ENCODE assay signal across 19 cellular contexts in genomic region chr3:53079147-53079546, GRCh38. TPM values are rescaled to one million over a fixed set of nuclear protein-coding genes. Genes with fewer than 3 reads are reported as not detected.
DNase-seq lines count a peak whose midpoint lies in the region; ATAC-seq, FAIRE-seq and TF ChIP-seq lines count a peak whose summit lies in the region.
"Had no signal": no experiment of that assay in that cellular context is flagged by ENCODE, and none has a peak within 500 bp of the region (broad histone marks: within the 10 kb centered on the region; RNA-seq: fewer than 3 reads in every experiment).

No MANE protein-coding gene starts in this region.

- H3K36me3 ChIP-seq in astrocyte (ENCODE audit: insufficient read depth, low read length) (no peaks in the 10 kb centered on the region), aorta (ENCODE audit: control insufficient read depth in 1 of 2, insufficient read depth in 2 of 2, low read length in 1 of 2) (no peaks in the 10 kb centered on the region), trophoblast cell (ENCODE audit: control insufficient read depth in 1 of 2, insufficient read depth in 2 of 2, low read length in 2 of 2) (no peaks in the 10 kb centered on the region)
- H3K36me3 ChIP-seq: BE2C, HAP-1 had no signal

- H3K18ac ChIP-seq in H9 (ENCODE audit: insufficient read length, low read depth, low read length) (no peak overlapping the region), trophoblast cell (ENCODE audit: low read length) (no peak overlapping the region)

- H3K4me1 ChIP-seq in H9 (ENCODE audit: insufficient read depth, low read length) (no peaks in the 10 kb centered on the region), astrocyte (ENCODE audit: insufficient read depth, low read length) (peaks cover 7% of the 10 kb centered on the region), aorta (ENCODE audit: control insufficient read depth in 1 of 2, insufficient read depth in 2 of 2, low read length in 2 of 2) (peaks cover 0 to 1% of the 10 kb centered on the region in 2 donors), trophoblast cell (ENCODE audit: control insufficient read depth in 1 of 2, insufficient read depth in 2 of 2, low read length in 2 of 2) (no peaks in the 10 kb centered on the region)
- H3K4me1 ChIP-seq: HAP-1 had no signal

- no peaks in the 10 kb centered on the region for H3K79me2 ChIP-seq in H9 (ENCODE audit: insufficient read depth, low read length)
- no peaks in the 10 kb centered on the region for H3K79me2 ChIP-seq in astrocyte (ENCODE audit: insufficient read depth, low read length)
- H3K79me2 ChIP-seq in trophoblast cell (ENCODE audit: control insufficient read depth, insufficient read depth, low read length, poor library complexity): no peaks in the 10 kb centered on the region

- H2BK120ac ChIP-seq in H9 (ENCODE audit: low read depth, low read length, poor library complexity, severe bottlenecking) (no peak overlapping the region), trophoblast cell (ENCODE audit: insufficient read depth, low read length, poor library complexity) (no peak overlapping the region)

- H4K5ac ChIP-seq in H9 (ENCODE audit: insufficient read length, low read depth, low read length): no peak overlapping the region

- H4K91ac ChIP-seq in H9 (ENCODE audit: insufficient read length, low read depth, low read length): no peak overlapping the region
- no peak overlapping the region for H4K91ac ChIP-seq in trophoblast cell (ENCODE audit: low read depth, low read length)

- H4K20me1 ChIP-seq in H9 (ENCODE audit: control insufficient read depth, insufficient read depth, insufficient read length) (no peaks in the 10 kb centered on the region), astrocyte (ENCODE audit: insufficient read depth, low read length) (no peaks in the 10 kb centered on the region)

- H3K36me3 Mint-ChIP-seq in H9 (ENCODE audit: insufficient read depth in 1 of 3, low read depth in 3 of 3): no peaks in the 10 kb centered on the region
- H3K36me3 Mint-ChIP-seq in astrocyte (ENCODE audit: low read depth, unreplicated experiment): peaks cover 3% of the 10 kb centered on the region
- H3K36me3 Mint-ChIP-seq: CD4-positive, CD25-positive, alpha-beta regulatory T cell had no signal

- H3K27me3 Mint-ChIP-seq in H9 (ENCODE audit: low read depth): peaks cover 5% of the 10 kb centered on the region
- peaks cover 23% of the 10 kb centered on the region for H3K27me3 Mint-ChIP-seq in astrocyte (ENCODE audit: low read depth, unreplicated experiment)
- H3K27me3 Mint-ChIP-seq: CD4-positive, CD25-positive, alpha-beta regulatory T cell; CD8-positive, alpha-beta memory T cell had no signal

- H3K79me1 ChIP-seq in H9 (ENCODE audit: insufficient read depth, low read depth, low read length, poor library complexity, severe bottlenecking) (no peaks in the 10 kb centered on the region), trophoblast cell (ENCODE audit: low read length) (no peaks in the 10 kb centered on the region)

- no peak for ATAC-seq in aorta (ENCODE audit: low FRiP score)
- no peak for ATAC-seq in HG02970 (IDR thresholded peaks at IDR 0.05; ENCODE audit: low FRiP score, unreplicated experiment)

- H2BK5ac ChIP-seq in H9 (ENCODE audit: insufficient read length, low read length) (no peak overlapping the region), trophoblast cell (ENCODE audit: low read depth, low read length, poor library complexity) (no peak overlapping the region)

- no peak overlapping the region for H4K12ac ChIP-seq in trophoblast cell (ENCODE audit: low read depth, low read length)

- H2BK12ac ChIP-seq in H9 (ENCODE audit: insufficient read length, low read depth, low read length) (no peak overlapping the region), trophoblast cell (ENCODE audit: low read length) (no peak overlapping the region)

- H2AFZ ChIP-seq in H9 (ENCODE audit: low read length) (no peak overlapping the region), astrocyte (ENCODE audit: low read depth, low read length) (no peak overlapping the region), trophoblast cell (ENCODE audit: insufficient read depth, low read length, poor library complexity) (no peak overlapping the region)

- no peak overlapping the region for H4K8ac ChIP-seq in H9 (replicated peaks; ENCODE audit: insufficient read length, low read depth, low read length)
- H4K8ac ChIP-seq in trophoblast cell (ENCODE audit: low read depth, low read length): no peak overlapping the region

- H2BK15ac ChIP-seq in H9 (ENCODE audit: low read depth, low read length): no peak overlapping the region

- H2AK5ac ChIP-seq in H9 (ENCODE audit: insufficient read length, low read length): no peak overlapping the region
- no peak overlapping the region for H2AK5ac ChIP-seq in trophoblast cell (ENCODE audit: low read length)

- no peaks in the 10 kb centered on the region; a peak in 1 of 5 replicates for H3K9me3 Mint-ChIP-seq in H9
- H3K9me3 Mint-ChIP-seq in astrocyte (ENCODE audit: unreplicated experiment): no peaks in the 10 kb centered on the region
- H3K9me3 Mint-ChIP-seq: CD8-positive, alpha-beta memory T cell had no signal

- peak; percentile 9 for DNase-seq in H9
- DNase-seq in astrocyte (ENCODE audit: low read depth): no peak
- peak; percentile 6 for DNase-seq in posterior vena cava (ENCODE audit: low spot score)
- peak; percentile 9 to 20 for DNase-seq in aorta
- DNase-seq in trophoblast cell: no peak
- DNase-seq: ACHN; BE2C; C1 segment of cervical spinal cord; CD4-positive, CD25-positive, alpha-beta regulatory T cell; CD8-positive, alpha-beta memory T cell; COR-L47; DMS 273 treated with DMSO at 0.1 percent for 48 hours had no signal

- H3T11ph ChIP-seq in H9 (ENCODE audit: low read length): no peak overlapping the region

- no peak overlapping the region for H3K23ac ChIP-seq in H9 (ENCODE audit: insufficient read length, low read depth, low read length)
- H3K23ac ChIP-seq in trophoblast cell (ENCODE audit: low read length): no peak overlapping the region

- H3K14ac ChIP-seq in H9 (ENCODE audit: insufficient read depth, low read length) (no peak overlapping the region), trophoblast cell (ENCODE audit: low read length) (no peak overlapping the region)

- FAIRE-seq in astrocyte (lab: Jason Lieb, UNC): no peak
- FAIRE-seq: A204.1, G401.6, GM12891, GM19239, H1 had no signal

- H3K56ac ChIP-seq in H9 (ENCODE audit: insufficient read length, low read depth, low read length): no peak overlapping the region

- H3K4me3 ChIP-seq in astrocyte (ENCODE audit: insufficient read depth, low read depth, low read length) (no peak overlapping the region), aorta (ENCODE audit: low read length in 2 of 2) (no peak overlapping the region), trophoblast cell (ENCODE audit: low read depth, low read length) (no peak overlapping the region)
- H3K4me3 ChIP-seq: HAP-1 had no signal

- TF ChIP-seq CTCF in H9 (conservative IDR thresholded peaks at IDR 0.05) (no peak), astrocyte (IDR thresholded peaks at IDR 0.05; ENCODE audit: insufficient read depth, low read depth, low read length) (no peak)

- no peak overlapping the region for H2BK20ac ChIP-seq in H9 (ENCODE audit: low read depth, low read length, poor library complexity, severe bottlenecking)

- intact Hi-C loops in posterior vena cava (cut with DNase I): loop anchor here in 1 of 2 donors (10.0 kb wide), 2 partner anchors 144 to 334 kb away; no protein-coding TSS in a partner anchor
- intact Hi-C loops in aorta (cut with DNase I): loop anchor here in 1 of 2 donors (10.0 kb wide), 1 partner anchor 144 kb away; no protein-coding TSS in a partner anchor

- H3K9ac ChIP-seq in H9 (ENCODE audit: extremely low read depth, insufficient read length, low read length) (no peak overlapping the region), astrocyte (ENCODE audit: low read length) (no peak overlapping the region), trophoblast cell (ENCODE audit: low read length) (no peak overlapping the region)

- no peaks in the 10 kb centered on the region for H3K9me3 ChIP-seq in H9 (ENCODE audit: control insufficient read depth, low read depth, low read length)
- H3K9me3 ChIP-seq in astrocyte (ENCODE audit: insufficient read depth, low read depth, low read length): no peaks in the 10 kb centered on the region
- H3K9me3 ChIP-seq in aorta (ENCODE audit: control insufficient read depth, low read length): no peaks in the 10 kb centered on the region
- peaks cover 1% of the 10 kb centered on the region for H3K9me3 ChIP-seq in trophoblast cell (ENCODE audit: insufficient read depth, low read depth, low read length)
- H3K9me3 ChIP-seq: BE2C, HAP-1 had no signal

- WGBS in H9 (ENCODE audit: extremely low coverage, insufficient read length, low lambda C conversion rate): no CpG with 5 or more reads among the region's 6 CpGs
- WGBS in aorta, 2 donors: 95 to 96% methylated on average over 6 of the region's 6 CpGs
- no CpG with 5 or more reads among the region's 6 CpGs for WGBS in trophoblast cell (ENCODE audit: extremely low coverage, insufficient coverage, insufficient read length)

- no peaks in the 10 kb centered on the region for H3K27me3 ChIP-seq in H9 (ENCODE audit: insufficient read depth, low read length)
- H3K27me3 ChIP-seq in astrocyte (ENCODE audit: insufficient read depth, low read length): no peaks in the 10 kb centered on the region
- no peaks in the 10 kb centered on the region for H3K27me3 ChIP-seq in aorta (ENCODE audit: control insufficient read depth in 1 of 2, insufficient read depth in 2 of 2, low read length in 1 of 2)
- no peaks in the 10 kb centered on the region for H3K27me3 ChIP-seq in trophoblast cell (ENCODE audit: insufficient read depth, low read length)
- H3K27me3 ChIP-seq: BE2C had no signal

- H3K4ac ChIP-seq in H9 (ENCODE audit: low read depth, low read length) (no peak overlapping the region), trophoblast cell (ENCODE audit: low read depth, low read length) (no peak overlapping the region)

- H3K4me2 ChIP-seq in H9 (ENCODE audit: insufficient read depth, insufficient read length, low read length): no peak overlapping the region
- H3K4me2 ChIP-seq in astrocyte (ENCODE audit: low read length): no peak overlapping the region
- no peak overlapping the region for H3K4me2 ChIP-seq in trophoblast cell (ENCODE audit: low read length)

- H3K27ac ChIP-seq in H9 (ENCODE audit: insufficient read length, low read depth, low read length) (no peak overlapping the region), astrocyte (ENCODE audit: low read depth, low read length) (no peak overlapping the region), aorta (ENCODE audit: low read depth in 1 of 2, low read length in 2 of 2) (no peak overlapping the region), trophoblast cell (ENCODE audit: low read depth, low read length) (no peak overlapping the region)

- H3K27ac Mint-ChIP-seq in H9 (no peak overlapping the region), astrocyte (ENCODE audit: unreplicated experiment) (peak overlapping the region; percentile 7)
- H3K27ac Mint-ChIP-seq: CD4-positive, CD25-positive, alpha-beta regulatory T cell; CD8-positive, alpha-beta memory T cell had no signal

- no peak overlapping the region for H3K4me3 Mint-ChIP-seq in H9
- no peak overlapping the region for H3K4me3 Mint-ChIP-seq in astrocyte (ENCODE audit: unreplicated experiment)
- H3K4me3 Mint-ChIP-seq: CD8-positive, alpha-beta memory T cell had no signal

- peaks cover 0 to 1% of the 10 kb centered on the region in 2 experiments; a peak in 2 of 4 replicates for H3K4me1 Mint-ChIP-seq in H9
- H3K4me1 Mint-ChIP-seq in astrocyte (ENCODE audit: low read depth, unreplicated experiment): no peaks in the 10 kb centered on the region
- H3K4me1 Mint-ChIP-seq: CD4-positive, CD25-positive, alpha-beta regulatory T cell had no signal

- no peaks in the 10 kb centered on the region for H3K23me2 ChIP-seq in H9 (ENCODE audit: insufficient read length, low read depth, low read length, poor library complexity, severe bottlenecking)

RNA-seq across cellular contexts. Expression of gene SFMBT1, which starts 33.3 kb away (rescaled TPM):
- 15.3 and 15.4 TPM in 2 replicates for total RNA-seq in H9 (2021)
- total RNA-seq in astrocyte: 3.2 and 5.5 TPM in 2 replicates
- 1 to 10 TPM; 9.4 to 9.8 TPM for total RNA-seq in posterior vena cava
- total RNA-seq in aorta: 10 to 100 TPM in 1 of 2 donors, 1 to 10 TPM in 1; 8.8 to 12.6 TPM
- 1 to 10 TPM in 1 of 2 donors, under 1 TPM in 1; 0.75 to 2.0 TPM for polyA plus RNA-seq in aorta
- polyA plus RNA-seq in trophoblast cell (2013): 1.4 and 1.8 TPM in 2 replicates

RNA-seq across cellular contexts. Expression of gene RFT1, which starts 51.1 kb away (rescaled TPM):
- total RNA-seq in H9 (2021) (24.1 and 26.2 TPM in 2 replicates), astrocyte (19.2 and 23.0 TPM in 2 replicates), posterior vena cava (10 to 100 TPM; 13.6 to 15.7 TPM), aorta (10 to 100 TPM; 11.9 to 16.6 TPM)
- 1 to 10 TPM; 5.0 to 5.8 TPM for polyA plus RNA-seq in aorta
- polyA plus RNA-seq in trophoblast cell (2013): 10.1 and 10.5 TPM in 2 replicates

Comparison
In these comparisons a context has a peak if more than half of its experiments do, and no peak if none do; other contexts are left out.
1. DNase-seq: peak in H9 (single experiment), posterior vena cava (single experiment) and aorta (2 of 2); none in astrocyte (single experiment) and trophoblast cell (0 of 2).